In the genomic region with DNA sequence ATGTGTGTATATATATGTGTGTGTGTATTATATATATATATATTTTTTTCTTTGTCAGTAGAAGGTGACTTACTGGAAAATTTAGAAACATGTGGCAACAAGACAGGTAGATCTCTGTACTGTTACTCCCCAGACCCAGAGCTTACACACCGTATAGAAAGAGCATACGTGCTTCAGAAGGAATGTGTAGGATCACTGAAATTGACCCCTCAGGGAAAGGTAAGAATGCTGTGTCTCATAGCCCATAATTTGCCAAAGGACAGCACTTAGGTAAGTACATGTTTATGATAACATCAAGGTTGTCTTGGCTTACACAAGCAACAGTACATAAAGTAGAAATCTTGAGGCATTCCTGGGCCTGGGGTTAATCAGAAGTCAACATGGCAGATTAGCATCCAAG, we compare ENCODE assay signal across 24 cellular contexts.
"Had no signal": no experiment of that assay in that cellular context is flagged by ENCODE, and none has a peak within 500 bp of the region (broad histone marks: within the 10 kb centered on the region; RNA-seq: fewer than 3 reads in every experiment).

No MANE protein-coding gene starts in this region.

- DNase-seq: IMR-90, Karpas-422, KG1, MG63, NCI-H1092, NCI-H1105 treated with DMSO at 0.1 percent for 48 hours, NCI-H1417 treated with DMSO at 0.1 percent for 48 hours, NCI-H146, NCI-H1694 treated with DMSO at 0.1 percent for 48 hours, NCI-H1930, NCI-H2081, NCI-H2107, NCI-H2227 treated with DMSO at 0.1 percent for 48 hours, NCI-H446, NCI-H510A, NCI-H524 treated with DMSO at 0.1 percent for 48 hours, NCI-H69, NCI-H774, Right ventricle myocardium superior, RPMI8226, SIG-M5 had no signal

- FAIRE-seq: RCC 7860 had no signal

- H3K27ac ChIP-seq: SJSA1, SK-N-MC had no signal

- H3K4me3 ChIP-seq: MG63, SJSA1, SK-N-MC had no signal

- H3K9me3 ChIP-seq: MG63, SJSA1 had no signal

- H3K4me1 ChIP-seq: SJSA1 had no signal

- H3K27me3 ChIP-seq: MG63 had no signal

- H3K36me3 ChIP-seq: MG63, SJSA1 had no signal
